18 cellular contexts compared by ENCODE assay signal in the genomic region with DNA sequence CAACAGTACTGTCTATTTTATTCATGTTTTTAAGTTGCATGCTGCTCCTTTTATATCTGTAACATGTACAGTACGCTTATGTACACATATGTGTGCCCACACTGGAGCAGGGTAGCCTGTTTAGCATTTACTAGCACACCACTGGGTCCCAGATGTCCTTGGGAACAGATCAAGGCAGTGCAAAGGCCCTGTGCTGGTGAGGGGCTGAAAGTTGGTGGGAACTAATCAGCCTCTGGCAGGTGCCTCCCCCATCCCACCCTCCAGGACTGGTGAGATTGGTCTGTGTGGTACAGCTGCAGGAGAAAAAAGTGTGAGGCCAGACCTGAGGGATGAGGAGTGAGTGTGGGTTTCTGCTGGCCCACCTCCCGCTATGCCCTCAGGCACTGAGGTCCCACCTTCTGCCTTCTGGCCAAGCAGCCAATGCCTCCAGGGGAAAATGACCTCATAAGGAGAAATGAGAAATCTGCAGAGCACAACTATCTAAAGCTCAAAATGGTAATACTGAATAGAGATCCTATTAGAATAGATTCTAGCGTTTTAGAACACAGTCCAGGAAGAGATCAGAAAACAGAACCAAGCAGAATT. TPM values are rescaled to one million over a fixed set of nuclear protein-coding genes. Genes with fewer than 3 reads are reported as not detected.
A peak's percentile ranks its signal among the peaks of the same experiment; 100 is the strongest.
DNase-seq lines count a peak whose midpoint lies in the region; ATAC-seq, FAIRE-seq and TF ChIP-seq lines count a peak whose summit lies in the region.
"Had no signal": no experiment of that assay in that cellular context is flagged by ENCODE, and none has a peak within 500 bp of the region (broad histone marks: within the 10 kb centered on the region; RNA-seq: fewer than 3 reads in every experiment).

No MANE protein-coding gene starts in this region.

- H3K9ac ChIP-seq in SK-N-SH (no peak overlapping the region), HCT116 (ENCODE audit: low read length) (no peak overlapping the region), astrocyte (ENCODE audit: low read length) (peak overlapping the region; percentile 61), trophoblast cell (ENCODE audit: low read length) (no peak overlapping the region)
- H3K9ac ChIP-seq: BLaER1 treated with 17β-estradiol and CSF1 and Interleukin-3, amounts not matched to agents 10 nM and 100 nM; parathyroid adenoma had no signal

- peaks cover 45% of the 10 kb centered on the region for H3K4me1 Mint-ChIP-seq in astrocyte (ENCODE audit: low read depth, unreplicated experiment)

- intact Hi-C loops in HCT116 (cut with micrococcal nuclease) (no loop called here), vagina (cut with DNase I) (no loop called here)

- H3K9me3 ChIP-seq in SK-N-SH (no peaks in the 10 kb centered on the region), HCT116 (ENCODE audit: control insufficient read depth in 1 of 2, insufficient read depth in 1 of 2, low read depth in 1 of 2, low read length in 2 of 2) (no peaks in the 10 kb centered on the region), astrocyte (ENCODE audit: insufficient read depth, low read depth, low read length) (no peaks in the 10 kb centered on the region), trophoblast cell (ENCODE audit: insufficient read depth, low read depth, low read length) (peaks cover 1% of the 10 kb centered on the region), vagina (no peaks in the 10 kb centered on the region)
- H3K9me3 ChIP-seq: ascending aorta; BLaER1 treated with 17β-estradiol and CSF1 and Interleukin-3, amounts not matched to agents 10 nM and 100 nM; HAP-1; lower lobe of right lung; stomach had no signal

- no peaks in the 10 kb centered on the region for H3K27me3 Mint-ChIP-seq in astrocyte (ENCODE audit: low read depth, unreplicated experiment)

- POLR2A ChIA-PET in SK-N-SH (lab: Yijun Ruan, JAX) (no interaction called here), HCT116 (lab: Charles Lee) (no interaction called here)

- H3K18ac ChIP-seq in trophoblast cell (ENCODE audit: low read length) = peak overlapping the region; percentile 58

- H3K79me2 ChIP-seq in SK-N-SH (ENCODE audit: insufficient read depth) = no peaks in the 10 kb centered on the region
- no peaks in the 10 kb centered on the region for H3K79me2 ChIP-seq in HCT116 (ENCODE audit: insufficient read depth, low read length)
- H3K79me2 ChIP-seq in astrocyte (ENCODE audit: insufficient read depth, low read length) = no peaks in the 10 kb centered on the region
- no peaks in the 10 kb centered on the region for H3K79me2 ChIP-seq in trophoblast cell (ENCODE audit: control insufficient read depth, insufficient read depth, low read length, poor library complexity)
- H3K79me2 ChIP-seq: parathyroid adenoma had no signal

- H3K36me3 ChIP-seq in SK-N-SH (replicated peaks in 1 of 2; ENCODE audit: control insufficient read depth in 1 of 2, insufficient read depth in 2 of 2, low read length in 1 of 2) (no peaks in the 10 kb centered on the region), HCT116 (ENCODE audit: control insufficient read depth in 1 of 2, insufficient read depth in 2 of 2, low read length in 2 of 2) (no peaks in the 10 kb centered on the region), astrocyte (ENCODE audit: insufficient read depth, low read length) (no peaks in the 10 kb centered on the region), trophoblast cell (ENCODE audit: control insufficient read depth in 1 of 2, insufficient read depth in 2 of 2, low read length in 2 of 2) (peaks cover 0 to 1% of the 10 kb centered on the region in 2 experiments), vagina (peaks cover 0 to 2% of the 10 kb centered on the region in 2 donors)
- H3K36me3 ChIP-seq: HAP-1 had no signal

- no peak overlapping the region for H2BK12ac ChIP-seq in trophoblast cell (ENCODE audit: low read length)

- H3K4me3 ChIP-seq in SK-N-SH (ENCODE audit: low read depth in 2 of 2, low read length in 1 of 2) (no peak overlapping the region), HCT116 (replicated peaks in 1 of 2; ENCODE audit: low read depth in 1 of 2, low read length in 2 of 2) (no peak overlapping the region), astrocyte (ENCODE audit: insufficient read depth, low read depth, low read length) (no peak overlapping the region), trophoblast cell (ENCODE audit: low read depth, low read length) (no peak overlapping the region), vagina (no peak overlapping the region)
- H3K4me3 ChIP-seq: ascending aorta; BLaER1 treated with 17β-estradiol and CSF1 and Interleukin-3, amounts not matched to agents 10 nM and 100 nM; HAP-1; lower lobe of right lung; stomach had no signal

- BruUV-seq in HCT116 (replicated peaks; lab: Mats Ljungman, UMichigan) = no TSS peak

- TF ChIP-seq RAD21 in SK-N-SH (IDR thresholded peaks at IDR 0.05; ENCODE audit: low read length) = no peak
- TF ChIP-seq RAD21 in HCT116 (IDR thresholded peaks at IDR 0.05; ENCODE audit: low read depth) = no peak

- 76% methylated on average over 3 of the region's 3 CpGs for WGBS in SK-N-SH (ENCODE audit: low lambda C conversion rate)
- WGBS in trophoblast cell (ENCODE audit: extremely low coverage, insufficient coverage, insufficient read length) = no CpG with 5 or more reads among the region's 3 CpGs

- FAIRE-seq in astrocyte (lab: Jason Lieb, UNC) = no peak

- no peak for DNase-seq in SK-N-SH
- no peak for DNase-seq in HCT116 (ENCODE audit: low read depth, low spot score)
- DNase-seq in astrocyte (ENCODE audit: low read depth) = peak; percentile 18
- DNase-seq in trophoblast cell = peak; percentile 52 to 77
- no peak for DNase-seq in LoVo (ENCODE audit: low spot score)
- no peak for DNase-seq in vagina (ENCODE audit: extremely low spot score in 2 of 2)
- DNase-seq: DMS153, lower lobe of right lung, NCI-H1694, stomach had no signal

- H4K91ac ChIP-seq in trophoblast cell (ENCODE audit: low read depth, low read length) = no peak overlapping the region

- H3K36me3 Mint-ChIP-seq in astrocyte (ENCODE audit: low read depth, unreplicated experiment) = no peaks in the 10 kb centered on the region

- peaks cover 5% of the 10 kb centered on the region for H3K79me1 ChIP-seq in trophoblast cell (ENCODE audit: low read length)

- ATAC-seq in SK-N-SH treated with all-trans-retinoic acid at 6 μM for 48 hours = no peak
- no peak; the same call in 1 of the 2 replicates for ATAC-seq in HCT116
- no peak for ATAC-seq in HG03097 (IDR thresholded peaks at IDR 0.05; ENCODE audit: low FRiP score, unreplicated experiment)

- H3K4me2 ChIP-seq in SK-N-SH = peak overlapping the region; percentile 53
- H3K4me2 ChIP-seq in HCT116 (ENCODE audit: low read length) = peak overlapping the region; percentile 47
- H3K4me2 ChIP-seq in astrocyte (ENCODE audit: low read length) = peak overlapping the region; percentile 80
- H3K4me2 ChIP-seq in trophoblast cell (ENCODE audit: low read length) = no peak overlapping the region
- H3K4me2 ChIP-seq: BLaER1 treated with 17β-estradiol and CSF1 and Interleukin-3, amounts not matched to agents 10 nM and 100 nM had no signal

- peak overlapping the region; percentile 93 for H3K27ac Mint-ChIP-seq in astrocyte (ENCODE audit: unreplicated experiment)

- no peak for TF ChIP-seq EP300 in SK-N-SH (IDR thresholded peaks at IDR 0.05; ENCODE audit: borderline replicate concordance in 1 of 2, low read depth in 1 of 2, low read length in 1 of 2)

- peaks cover 20% of the 10 kb centered on the region for H3F3A ChIP-seq in SK-N-SH (replicated peaks; ENCODE audit: insufficient read depth)

- H2AFZ ChIP-seq in SK-N-SH (ENCODE audit: low read depth) = no peak overlapping the region
- H2AFZ ChIP-seq in HCT116 (ENCODE audit: low read depth, low read length, poor library complexity, severe bottlenecking) = no peak overlapping the region
- H2AFZ ChIP-seq in astrocyte (ENCODE audit: low read depth, low read length) = no peak overlapping the region
- H2AFZ ChIP-seq in trophoblast cell (ENCODE audit: insufficient read depth, low read length, poor library complexity) = no peak overlapping the region
- H2AFZ ChIP-seq: parathyroid adenoma had no signal

- no peak overlapping the region for H4K8ac ChIP-seq in trophoblast cell (ENCODE audit: low read depth, low read length)

- H3K23ac ChIP-seq in trophoblast cell (ENCODE audit: low read length) = no peak overlapping the region

- no peak overlapping the region for H2AK5ac ChIP-seq in trophoblast cell (ENCODE audit: low read length)

- no peaks in the 10 kb centered on the region for H3K9me2 ChIP-seq in SK-N-SH
- no peaks in the 10 kb centered on the region for H3K9me2 ChIP-seq in HCT116 (ENCODE audit: insufficient read depth)

- TF ChIP-seq CTCF in SK-N-SH (IDR thresholded peaks at IDR 0.05) (no peak), HCT116 (IDR thresholded peaks at IDR 0.05 in 2 of 3, conservative IDR thresholded peaks at IDR 0.05 in 1 of 3; ENCODE audit: borderline replicate concordance in 1 of 3, insufficient read depth in 1 of 3, low read depth in 2 of 3, low read length in 2 of 3) (no peak), astrocyte (IDR thresholded peaks at IDR 0.05; ENCODE audit: insufficient read depth, low read depth, low read length) (no peak), vagina (IDR thresholded peaks at IDR 0.05) (no peak)

- H2BK5ac ChIP-seq in trophoblast cell (ENCODE audit: low read depth, low read length, poor library complexity) = no peak overlapping the region

- peak overlapping the region; percentile 26 for H3K14ac ChIP-seq in trophoblast cell (ENCODE audit: low read length)

- no peak overlapping the region for H3K4me3 Mint-ChIP-seq in astrocyte (ENCODE audit: unreplicated experiment)

- TF ChIP-seq POLR2A in HCT116 (IDR thresholded peaks at IDR 0.05; ENCODE audit: borderline replicate concordance, extremely low read depth, insufficient read depth, insufficient read length) = no peak
- no peak for TF ChIP-seq POLR2A in vagina (IDR thresholded peaks at IDR 0.05)

- H3K4me1 ChIP-seq in SK-N-SH (ENCODE audit: control insufficient read depth in 1 of 2, insufficient read depth in 2 of 2, low read depth in 1 of 2, low read length in 1 of 2) = peaks cover 7 to 13% of the 10 kb centered on the region in 2 experiments; a peak in 2 of 4 replicates
- peaks cover 27% of the 10 kb centered on the region in 2 experiments for H3K4me1 ChIP-seq in HCT116 (ENCODE audit: control insufficient read depth in 1 of 2, insufficient read depth in 2 of 2, low read length in 2 of 2)
- H3K4me1 ChIP-seq in astrocyte (ENCODE audit: insufficient read depth, low read length) = peaks cover 24% of the 10 kb centered on the region
- H3K4me1 ChIP-seq in trophoblast cell (ENCODE audit: control insufficient read depth in 1 of 2, insufficient read depth in 2 of 2, low read length in 2 of 2) = peaks cover 8 to 12% of the 10 kb centered on the region in 2 experiments
- peaks cover 13% of the 10 kb centered on the region for H3K4me1 ChIP-seq in vagina
- H3K4me1 ChIP-seq: HAP-1, parathyroid adenoma had no signal

- no peaks in the 10 kb centered on the region; the same call in 1 of the 2 replicates for H3K27me3 ChIP-seq in SK-N-SH (ENCODE audit: insufficient read depth)
- no peaks in the 10 kb centered on the region; the same call in 1 of the 2 replicates for H3K27me3 ChIP-seq in HCT116 (ENCODE audit: insufficient read depth, low read length)
- H3K27me3 ChIP-seq in astrocyte (ENCODE audit: insufficient read depth, low read length) = peaks cover 15% of the 10 kb centered on the region
- no peaks in the 10 kb centered on the region for H3K27me3 ChIP-seq in trophoblast cell (ENCODE audit: insufficient read depth, low read length)
- no peaks in the 10 kb centered on the region for H3K27me3 ChIP-seq in vagina
- H3K27me3 ChIP-seq: ascending aorta; BLaER1 treated with 17β-estradiol and CSF1 and Interleukin-3, amounts not matched to agents 10 nM and 100 nM had no signal

- H2BK120ac ChIP-seq in trophoblast cell (ENCODE audit: insufficient read depth, low read length, poor library complexity) = no peak overlapping the region

- RAD21 ChIA-PET in HCT116 (lab: Charles Lee; ENCODE audit: low non-redundant PET in 1 of 2, low total read pairs in 2 of 2, uncharacterized antibody in 2 of 2, unreplicated experiment in 2 of 2) = no interaction called here

- CTCF ChIA-PET in SK-N-SH (lab: Yijun Ruan, JAX) (interaction anchor here (0.8 to 4.3 kb wide), 3 partner anchors 12 to 91 kb away, joined by 3 to 14 read pairs (median 5); no protein-coding TSS in a partner anchor), HCT116 (lab: Charles Lee) (interaction anchor here (1.3 kb wide), 1 partner anchor 89 kb away, joined by 5 read pairs; no protein-coding TSS in a partner anchor)

- no peak overlapping the region for H3K4ac ChIP-seq in trophoblast cell (ENCODE audit: low read depth, low read length)

- peak overlapping the region; percentile 54 to 72; a peak in 3 of 4 replicates for H3K27ac ChIP-seq in SK-N-SH (ENCODE audit: low read depth in 2 of 2, low read length in 1 of 2)
- H3K27ac ChIP-seq in HCT116 (ENCODE audit: low read depth, low read length) = no peak overlapping the region
- H3K27ac ChIP-seq in astrocyte (ENCODE audit: low read depth, low read length) = peak overlapping the region; percentile 75
- H3K27ac ChIP-seq in trophoblast cell (ENCODE audit: low read depth, low read length) = peak overlapping the region; percentile 36
- H3K27ac ChIP-seq in vagina = no peak overlapping the region
- H3K27ac ChIP-seq: 22Rv1; ascending aorta; BLaER1 treated with 17β-estradiol and CSF1 and Interleukin-3, amounts not matched to agents 10 nM and 100 nM; lower lobe of right lung; parathyroid adenoma; stomach had no signal

- H4K20me1 ChIP-seq in SK-N-SH (ENCODE audit: insufficient read depth) (peaks cover 10% of the 10 kb centered on the region), HCT116 (ENCODE audit: insufficient read depth) (no peaks in the 10 kb centered on the region), astrocyte (ENCODE audit: insufficient read depth, low read length) (peaks cover 3% of the 10 kb centered on the region)

- no peak overlapping the region for H4K12ac ChIP-seq in trophoblast cell (ENCODE audit: low read depth, low read length)

- H3K9me3 Mint-ChIP-seq in astrocyte (ENCODE audit: unreplicated experiment) = no peaks in the 10 kb centered on the region
- H3K9me3 Mint-ChIP-seq: effector memory CD8-positive, alpha-beta T cell had no signal

RNA-seq across cellular contexts. Expression of a gene that starts 58.9 kb away (rescaled TPM):
- 45.5 and 53.3 TPM in 2 replicates for polyA plus RNA-seq in SK-N-SH (2012; rRNA removed)
- 27.6 and 33.4 TPM in 2 replicates for polyA plus RNA-seq in SK-N-SH (2012; cell fraction: cytosol; rRNA removed)
- polyA plus RNA-seq in SK-N-SH (2012; cell fraction: nucleus; rRNA removed) = 208 and 214 TPM in 2 replicates
- 20.5 TPM for total RNA-seq in HCT116 (2021; ENCODE audit: unreplicated experiment)
- 16.7 and 18.7 TPM in 2 replicates for polyA plus RNA-seq in HCT116 (2012)
- total RNA-seq in astrocyte = 109 and 119 TPM in 2 replicates
- polyA plus RNA-seq in trophoblast cell (2013) = 33.1 and 33.8 TPM in 2 replicates
- 38.3 TPM for total RNA-seq in vagina

Comparison
In these comparisons a context has a peak if more than half of its experiments do, and no peak if none do; other contexts are left out.
1. DNase-seq: peak in astrocyte (single experiment) and trophoblast cell (2 of 2); none in SK-N-SH (single experiment), HCT116 (single experiment), LoVo (single experiment) and vagina (0 of 2).
2. H3K27ac ChIP-seq: peak in SK-N-SH (2 of 2), astrocyte (single experiment) and trophoblast cell (single experiment); none in HCT116 (single experiment) and vagina (single experiment).